Comparison of ENCODE assay signal across 9 cellular contexts in genomic region chr1:110390692-110391232, GRCh38. TPM values are rescaled to one million over a fixed set of nuclear protein-coding genes. Genes with fewer than 3 reads are reported as not detected.
DNase-seq lines count a peak whose midpoint lies in the region; ATAC-seq, FAIRE-seq and TF ChIP-seq lines count a peak whose summit lies in the region.
"Had no signal": no experiment of that assay in that cellular context is flagged by ENCODE, and none has a peak within 500 bp of the region (broad histone marks: within the 10 kb centered on the region; RNA-seq: fewer than 3 reads in every experiment).

Gene SLC16A4, minus strand, starts transcription at chr1:110391026. Its CDS starts 1,703 bp downstream, at chr1:110389323.

- FAIRE-seq in astrocyte (lab: Jason Lieb, UNC) = no peak

- H3K9me3 ChIP-seq in astrocyte (ENCODE audit: insufficient read depth, low read depth, low read length) (no peaks in the 10 kb centered on the region), right atrium auricular region (no peaks in the 10 kb centered on the region)

- peaks cover 3% of the 10 kb centered on the region for H3K79me2 ChIP-seq in astrocyte (ENCODE audit: insufficient read depth, low read length)

- H3K4me1 Mint-ChIP-seq in astrocyte (ENCODE audit: low read depth, unreplicated experiment) = peaks cover 26% of the 10 kb centered on the region
- peaks cover 7% of the 10 kb centered on the region for H3K4me1 Mint-ChIP-seq in progenitor cell of endocrine pancreas (ENCODE audit: low read depth)
- H3K4me1 Mint-ChIP-seq in activated naive CD4-positive, alpha-beta T cell treated with anti-CD3 and anti-CD28 coated beads for 36 hours (ENCODE audit: low read depth) = peaks cover 4% of the 10 kb centered on the region

- H4K20me1 ChIP-seq in astrocyte (ENCODE audit: insufficient read depth, low read length) = no peaks in the 10 kb centered on the region

- H3K4me3 ChIP-seq in astrocyte (ENCODE audit: insufficient read depth, low read depth, low read length) (peak within 1 kb of the TSS; percentile 44), right atrium auricular region (peak within 1 kb of the TSS; percentile 24 to 30)

- H3K27ac ChIP-seq in astrocyte (ENCODE audit: low read depth, low read length) (peak within 1 kb of the TSS; percentile 52), right atrium auricular region (peak within 1 kb of the TSS; percentile 9 to 29)

- H3K9ac ChIP-seq in astrocyte (ENCODE audit: low read length) = peak within 1 kb of the TSS; percentile 67

- no peaks in the 10 kb centered on the region for H3K27me3 Mint-ChIP-seq in astrocyte (ENCODE audit: low read depth, unreplicated experiment)
- H3K27me3 Mint-ChIP-seq in progenitor cell of endocrine pancreas = no peaks in the 10 kb centered on the region
- no peaks in the 10 kb centered on the region for H3K27me3 Mint-ChIP-seq in activated naive CD4-positive, alpha-beta T cell treated with anti-CD3 and anti-CD28 coated beads for 36 hours (ENCODE audit: low read depth)

- peak within 1 kb of the TSS; percentile 79 for H3K4me3 Mint-ChIP-seq in astrocyte (ENCODE audit: unreplicated experiment)
- H3K4me3 Mint-ChIP-seq in progenitor cell of endocrine pancreas (ENCODE audit: low read depth) = no peak within 1 kb of the TSS
- no peak within 1 kb of the TSS for H3K4me3 Mint-ChIP-seq in activated naive CD4-positive, alpha-beta T cell treated with anti-CD3 and anti-CD28 coated beads for 36 hours

- peaks cover 10% of the 10 kb centered on the region for H3K36me3 Mint-ChIP-seq in astrocyte (ENCODE audit: low read depth, unreplicated experiment)
- H3K36me3 Mint-ChIP-seq in progenitor cell of endocrine pancreas (ENCODE audit: insufficient read depth) = peaks cover 7% of the 10 kb centered on the region
- H3K36me3 Mint-ChIP-seq in activated naive CD4-positive, alpha-beta T cell treated with anti-CD3 and anti-CD28 coated beads for 36 hours (ENCODE audit: low read depth) = peaks cover 16% of the 10 kb centered on the region

- peak within 1 kb of the TSS; percentile 86 for H3K27ac Mint-ChIP-seq in astrocyte (ENCODE audit: unreplicated experiment)
- H3K27ac Mint-ChIP-seq in progenitor cell of endocrine pancreas = no peak within 1 kb of the TSS
- H3K27ac Mint-ChIP-seq in activated naive CD4-positive, alpha-beta T cell treated with anti-CD3 and anti-CD28 coated beads for 36 hours = no peak within 1 kb of the TSS

- ATAC-seq in sciatic nerve (peak; percentile 95), GM21515 (IDR thresholded peaks at IDR 0.05; ENCODE audit: unreplicated experiment) (no peak)

- peak; percentile 67 for DNase-seq in GM04503 (ENCODE audit: low read depth)
- peak; percentile 83 for DNase-seq in astrocyte (ENCODE audit: low read depth)
- no peak for DNase-seq in right atrium auricular region (ENCODE audit: low spot score)
- DNase-seq in sciatic nerve (ENCODE audit: low spot score) = no peak
- DNase-seq in SW 1271 (lab: John Stamatoyannopoulos, UW) = no peak
- no peak for DNase-seq in progenitor cell of endocrine pancreas (ENCODE audit: low spot score, unreplicated experiment)
- DNase-seq in activated naive CD4-positive, alpha-beta T cell treated with anti-CD3 and anti-CD28 coated beads for 36 hours = no peak

- TF ChIP-seq CTCF in astrocyte (IDR thresholded peaks at IDR 0.05; ENCODE audit: insufficient read depth, low read depth, low read length) (no peak), right atrium auricular region (IDR thresholded peaks at IDR 0.05) (no peak), progenitor cell of endocrine pancreas (IDR thresholded peaks at IDR 0.05; ENCODE audit: unreplicated experiment) (no peak)

- H3K27me3 ChIP-seq in astrocyte (ENCODE audit: insufficient read depth, low read length) = no peaks in the 10 kb centered on the region
- no peaks in the 10 kb centered on the region for H3K27me3 ChIP-seq in right atrium auricular region

- H3K4me2 ChIP-seq in astrocyte (ENCODE audit: low read length) = peak within 1 kb of the TSS; percentile 81

- peaks cover 2% of the 10 kb centered on the region for H3K9me3 Mint-ChIP-seq in astrocyte (ENCODE audit: unreplicated experiment)
- H3K9me3 Mint-ChIP-seq in progenitor cell of endocrine pancreas (ENCODE audit: low read depth) = no peaks in the 10 kb centered on the region
- no peaks in the 10 kb centered on the region for H3K9me3 Mint-ChIP-seq in activated naive CD4-positive, alpha-beta T cell treated with anti-CD3 and anti-CD28 coated beads for 36 hours

- H3K36me3 ChIP-seq in astrocyte (ENCODE audit: insufficient read depth, low read length) (no peaks in the 10 kb centered on the region), right atrium auricular region (no peaks in the 10 kb centered on the region)

- intact Hi-C loops in sciatic nerve (cut with DNase I) = loop anchor here (5.0 kb wide), 1 partner anchor 53 kb away; the partner anchor contains the start of gene RBM15
- intact Hi-C loops in activated naive CD4-positive, alpha-beta T cell treated with anti-CD3 and anti-CD28 coated beads for 36 hours (cut with micrococcal nuclease) = no loop called here

- H3K4me1 ChIP-seq in astrocyte (ENCODE audit: insufficient read depth, low read length) (peaks cover 18% of the 10 kb centered on the region), right atrium auricular region (no peaks in the 10 kb centered on the region)

- H2AFZ ChIP-seq in astrocyte (ENCODE audit: low read depth, low read length) = peak within 1 kb of the TSS; percentile 21

- CTCF ChIA-PET in activated naive CD4-positive, alpha-beta T cell treated with anti-CD3 and anti-CD28 coated beads for 36 hours (lab: Charles Lee) = no interaction called here

RNA-seq across cellular contexts. Expression of gene SLC16A4, which starts in this region (rescaled TPM):
- total RNA-seq in astrocyte (14.1 and 14.8 TPM in 2 replicates), right atrium auricular region (1 to 10 TPM; 4.7 to 8.9 TPM), sciatic nerve (20.5 TPM), progenitor cell of endocrine pancreas (0.46 and 1.0 TPM in 2 replicates)
- total RNA-seq in activated naive CD4-positive, alpha-beta T cell treated with anti-CD3 and anti-CD28 coated beads for 36 hours = under 1 TPM; 0.14 to 0.37 TPM
- total RNA-seq: mononuclear cell had no signal

Comparison
In these comparisons a context has a peak if more than half of its experiments do, and no peak if none do; other contexts are left out.
1. DNase-seq: peak in GM04503 (single experiment) and astrocyte (single experiment); none in right atrium auricular region (single experiment), sciatic nerve (single experiment), SW 1271 (0 of 2), progenitor cell of endocrine pancreas (single experiment) and activated naive CD4-positive, alpha-beta T cell treated with anti-CD3 and anti-CD28 coated beads for 36 hours (single experiment).